8 cellular contexts compared by ENCODE assay signal in genomic region chr10:125823663-125824251, GRCh38. TPM values are rescaled to one million over a fixed set of nuclear protein-coding genes. Genes with fewer than 3 reads are reported as not detected.
DNase-seq lines count a peak whose midpoint lies in the region; ATAC-seq, FAIRE-seq and TF ChIP-seq lines count a peak whose summit lies in the region.

No MANE protein-coding gene starts in this region.

- POLR2A ChIA-PET in activated CD4-positive, alpha-beta T cell treated with anti-CD3 and anti-CD28 coated beads for 36 hours (lab: Charles Lee) = interaction anchor here (0.6 to 1.3 kb wide), 2 partner anchors 104 to 1084 kb away, joined by 3 read pairs; partner anchors contain the start of gene EDRF1

- H3K9me3 ChIP-seq in MG63 (no peaks in the 10 kb centered on the region), breast epithelium (no peaks in the 10 kb centered on the region), mucosa of descending colon (no peaks in the 10 kb centered on the region)

- H3K27ac Mint-ChIP-seq in activated CD4-positive, alpha-beta T cell treated with anti-CD3 and anti-CD28 coated beads for 36 hours = no peak overlapping the region

- peak; percentile 29 for DNase-seq in activated CD4-positive, alpha-beta T cell treated with anti-CD3 and anti-CD28 coated beads for 36 hours
- DNase-seq in activated CD4-positive, alpha-beta T cell treated with anti-CD3 and anti-CD28 coated beads, Interleukin-2, amount 50 U/mL, for 4 hours = no peak
- DNase-seq in MG63 = peak; percentile 6
- no peak for DNase-seq in breast epithelium (ENCODE audit: low spot score in 2 of 2)
- DNase-seq in mucosa of descending colon = peak in 2 of 3 donors; percentile 19 to 31
- no peak for DNase-seq in HT-29 (ENCODE audit: low spot score)
- no peak for DNase-seq in DMS79 (lab: John Stamatoyannopoulos, UW)
- DNase-seq in GM12891 (ENCODE audit: insufficient read length, low spot score) = no peak

- intact Hi-C loops in activated CD4-positive, alpha-beta T cell treated with anti-CD3 and anti-CD28 coated beads for 36 hours (cut with DNase I, micrococcal nuclease) = loop anchor here (1.0 to 5.0 kb wide), 5 partner anchors 73 to 1361 kb away; partner anchors contain the start of genes EDRF1 (in 2 of the 2), ABRAXAS2 (in 1 of the 2), FANK1 (in 1 of the 2) and LHPP (in 1 of the 2)
- intact Hi-C loops in breast epithelium (cut with DNase I; ENCODE audit: low total_unique reads) = no loop called here
- intact Hi-C loops in mucosa of descending colon (cut with DNase I, micrococcal nuclease) = no loop called here

- H3K4me3 ChIP-seq in MG63 = peak overlapping the region; percentile 100
- H3K4me3 ChIP-seq in breast epithelium = peak overlapping the region; percentile 91 to 99 (median 96)
- H3K4me3 ChIP-seq in mucosa of descending colon = peak overlapping the region; percentile 97

- TF ChIP-seq CTCF in breast epithelium (IDR thresholded peaks at IDR 0.05) (no peak), mucosa of descending colon (IDR thresholded peaks at IDR 0.05) (no peak)

- H3K36me3 ChIP-seq in MG63 (peaks cover 37% of the 10 kb centered on the region), breast epithelium (no peaks in the 10 kb centered on the region), mucosa of descending colon (ENCODE audit: low read depth) (no peaks in the 10 kb centered on the region)

- no peaks in the 10 kb centered on the region for H3K9me3 Mint-ChIP-seq in activated CD4-positive, alpha-beta T cell treated with anti-CD3 and anti-CD28 coated beads for 36 hours (ENCODE audit: low read depth)

- peaks cover 22% of the 10 kb centered on the region for H3K36me3 Mint-ChIP-seq in activated CD4-positive, alpha-beta T cell treated with anti-CD3 and anti-CD28 coated beads for 36 hours (ENCODE audit: low read depth)

- H3K4me1 ChIP-seq in breast epithelium = peaks cover 0 to 16% of the 10 kb centered on the region in 2 donors
- peaks cover 16% of the 10 kb centered on the region for H3K4me1 ChIP-seq in mucosa of descending colon (ENCODE audit: low read depth)

- H3K27me3 Mint-ChIP-seq in activated CD4-positive, alpha-beta T cell treated with anti-CD3 and anti-CD28 coated beads for 36 hours = no peaks in the 10 kb centered on the region

- H3K27ac ChIP-seq in breast epithelium = peak overlapping the region; percentile 87 to 92

- no peaks in the 10 kb centered on the region for H3K27me3 ChIP-seq in MG63
- no peaks in the 10 kb centered on the region for H3K27me3 ChIP-seq in breast epithelium

- CTCF ChIA-PET in activated CD4-positive, alpha-beta T cell treated with anti-CD3 and anti-CD28 coated beads for 36 hours (lab: Charles Lee) = no interaction called here

- H3K4me3 Mint-ChIP-seq in activated CD4-positive, alpha-beta T cell treated with anti-CD3 and anti-CD28 coated beads for 36 hours = no peak overlapping the region

- no peak for FAIRE-seq in GM12891 (lab: Jason Lieb, UNC)

- ATAC-seq in activated CD4-positive, alpha-beta T cell treated with anti-CD3 and anti-CD28 coated beads for 36 hours = no peak
- no peak for ATAC-seq in mucosa of descending colon

- TF ChIP-seq POLR2A in breast epithelium (IDR thresholded peaks at IDR 0.05) (no peak), GM12891 (IDR thresholded peaks at IDR 0.05; ENCODE audit: low read depth, low read length) (no peak)

- H3K4me1 Mint-ChIP-seq in activated CD4-positive, alpha-beta T cell treated with anti-CD3 and anti-CD28 coated beads for 36 hours = peaks cover 47% of the 10 kb centered on the region

TF ChIP-seq in GM12891, 5 proteins besides CTCF, POLR2A, EP300 and RAD21:
- TF ChIP-seq SPI1 (IDR thresholded peaks at IDR 0.05; ENCODE audit: low read depth, low read length) = no peak
- TF ChIP-seq POLR2AphosphoS5 (IDR thresholded peaks at IDR 0.05; ENCODE audit: low read depth, low read length) = no peak
- TF ChIP-seq POU2F2 (IDR thresholded peaks at IDR 0.05; ENCODE audit: low read depth, low read length) = no peak
- no peak for TF ChIP-seq PAX5 (IDR thresholded peaks at IDR 0.05; ENCODE audit: insufficient read depth, low read length, severe bottlenecking)
- no peak for TF ChIP-seq TAF1 (IDR thresholded peaks at IDR 0.05; ENCODE audit: low read depth, low read length)
TF ChIP-seq in GM12891: peak in this region for 0.

RNA-seq across cellular contexts. Expression of gene BCCIP, which starts 0.4 kb away (rescaled TPM):
- total RNA-seq in activated CD4-positive, alpha-beta T cell treated with anti-CD3 and anti-CD28 coated beads for 36 hours = 100 to 1,000 TPM; 106 to 115 TPM
- 89.8 and 184 TPM in 2 replicates for total RNA-seq in MG63 (2014; rRNA removed; shearing (Covaris generic); ENCODE audit: low replicate concordance)
- total RNA-seq in breast epithelium (10 to 100 TPM; 41.9 to 60.0 (median 46.5) TPM), mucosa of descending colon (10 to 100 TPM; 30.7 to 48.2 (median 41.1) TPM)
- 30.1 and 34.9 TPM in 2 replicates for total RNA-seq in HT-29 (2014; rRNA removed; shearing (Covaris generic))
- polyA plus RNA-seq in GM12891 (2012; ENCODE audit: low read depth, missing spikeins) = 68.0 TPM

RNA-seq across cellular contexts. Expression of gene UROS, which starts 0.7 kb away (rescaled TPM):
- 10 to 100 TPM; 37.3 to 39.6 TPM for total RNA-seq in activated CD4-positive, alpha-beta T cell treated with anti-CD3 and anti-CD28 coated beads for 36 hours
- 78.8 and 87.2 TPM in 2 replicates for total RNA-seq in MG63 (2014; rRNA removed; shearing (Covaris generic); ENCODE audit: low replicate concordance)
- total RNA-seq in breast epithelium = 10 to 100 TPM; 31.5 to 45.2 (median 35.1) TPM
- total RNA-seq in mucosa of descending colon = 10 to 100 TPM; 23.9 to 30.9 (median 27.5) TPM
- total RNA-seq in HT-29 (2014; rRNA removed; shearing (Covaris generic)) = 44.0 and 48.0 TPM in 2 replicates
- 63.6 TPM for polyA plus RNA-seq in GM12891 (2012; ENCODE audit: low read depth, missing spikeins)

RNA-seq across cellular contexts. Expression of gene MMP21, which starts 48.1 kb away (rescaled TPM):
- total RNA-seq in activated CD4-positive, alpha-beta T cell treated with anti-CD3 and anti-CD28 coated beads for 36 hours = not detected
- not detected in 2 replicates for total RNA-seq in MG63 (2014; rRNA removed; shearing (Covaris generic); ENCODE audit: low replicate concordance)
- total RNA-seq in breast epithelium (under 1 TPM in 2 of 3 donors, not detected in 1; 0.33 to 0.59 TPM), mucosa of descending colon (under 1 TPM in 2 of 3 donors, not detected in 1; 0.14 to 0.28 TPM)
- not detected in 2 replicates for total RNA-seq in HT-29 (2014; rRNA removed; shearing (Covaris generic))
- polyA plus RNA-seq in GM12891 (2012; ENCODE audit: low read depth, missing spikeins) = not detected

RNA-seq across cellular contexts. Expression of gene DHX32, which starts 57.3 kb away (rescaled TPM):
- 10 to 100 TPM; 19.4 to 23.5 TPM for total RNA-seq in activated CD4-positive, alpha-beta T cell treated with anti-CD3 and anti-CD28 coated beads for 36 hours
- 29.6 and 37.2 TPM in 2 replicates for total RNA-seq in MG63 (2014; rRNA removed; shearing (Covaris generic); ENCODE audit: low replicate concordance)
- 10 to 100 TPM; 18.1 to 54.6 (median 42.0) TPM for total RNA-seq in breast epithelium
- total RNA-seq in mucosa of descending colon = 10 to 100 TPM; 51.5 to 91.3 (median 66.5) TPM
- total RNA-seq in HT-29 (2014; rRNA removed; shearing (Covaris generic)) = 26.6 and 29.1 TPM in 2 replicates
- 12.3 TPM for polyA plus RNA-seq in GM12891 (2012; ENCODE audit: low read depth, missing spikeins)

Comparison
In these comparisons a context has a peak if more than half of its experiments do, and no peak if none do; other contexts are left out.
1. DNase-seq: peak in activated CD4-positive, alpha-beta T cell treated with anti-CD3 and anti-CD28 coated beads for 36 hours (single experiment), MG63 (single experiment) and mucosa of descending colon (2 of 3); none in activated CD4-positive, alpha-beta T cell treated with anti-CD3 and anti-CD28 coated beads, Interleukin-2, amount 50 U/mL, for 4 hours (0 of 2), breast epithelium (0 of 2), HT-29 (single experiment), DMS79 (single experiment) and GM12891 (single experiment).
2. intact Hi-C loops: an anchor here in activated CD4-positive, alpha-beta T cell treated with anti-CD3 and anti-CD28 coated beads for 36 hours (1.0 to 5.0 kb wide); none called in breast epithelium and mucosa of descending colon.
3. Peak in every context shown above with its lines, with median percentiles within 50 percentile points of each other: H3K4me3 ChIP-seq.